In genomic region chr11:66568124-66568916, GRCh38 we compare ENCODE assay signal across 1 cellular context.
A peak's percentile ranks its signal among the peaks of the same experiment; 100 is the strongest.
TF ChIP-seq lines count a peak whose summit lies in the region.

CTSF (minus strand) TSS chr11:66568606; CDS start chr11:66568486, 120 bp downstream.

TF ChIP-seq in K562, 482 proteins besides CTCF, POLR2A, EP300 and RAD21 (continued from another document and continues in another):
- no peak for TF ChIP-seq HBP1 (CRISPR knock-in tag; IDR thresholded peaks at IDR 0.05)
- TF ChIP-seq MED1 (CRISPR knock-in tag; IDR thresholded peaks at IDR 0.05; ENCODE audit: borderline replicate concordance): no peak
- no peak for TF ChIP-seq SUPT5H (IDR thresholded peaks at IDR 0.05)
- TF ChIP-seq SRSF7 (optimal IDR thresholded peaks at IDR 0.05; ENCODE audit: low read depth, low read length): no peak
- no peak for TF ChIP-seq CHD4 (IDR thresholded peaks at IDR 0.05; ENCODE audit: insufficient read depth, insufficient replicate concordance, low read depth, low read length, poor library complexity, severe bottlenecking)
- no peak for TF ChIP-seq ZNF184 (CRISPR knock-in tag; IDR thresholded peaks at IDR 0.05)
- no peak for TF ChIP-seq AFF4 (CRISPR knock-in tag; IDR thresholded peaks at IDR 0.05)
- TF ChIP-seq SLC30A9 (CRISPR knock-in tag; IDR thresholded peaks at IDR 0.05): no peak
- no peak for TF ChIP-seq FOXO4 (CRISPR knock-in tag; IDR thresholded peaks at IDR 0.05)
- no peak for TF ChIP-seq ZBTB7A (IDR thresholded peaks at IDR 0.05; ENCODE audit: borderline replicate concordance, control insufficient read depth, low read depth, low read length)
- peak; percentile 80 for TF ChIP-seq TFAP4 (CRISPR knock-in tag; IDR thresholded peaks at IDR 0.05; ENCODE audit: borderline replicate concordance)
- TF ChIP-seq, protein P1, sequence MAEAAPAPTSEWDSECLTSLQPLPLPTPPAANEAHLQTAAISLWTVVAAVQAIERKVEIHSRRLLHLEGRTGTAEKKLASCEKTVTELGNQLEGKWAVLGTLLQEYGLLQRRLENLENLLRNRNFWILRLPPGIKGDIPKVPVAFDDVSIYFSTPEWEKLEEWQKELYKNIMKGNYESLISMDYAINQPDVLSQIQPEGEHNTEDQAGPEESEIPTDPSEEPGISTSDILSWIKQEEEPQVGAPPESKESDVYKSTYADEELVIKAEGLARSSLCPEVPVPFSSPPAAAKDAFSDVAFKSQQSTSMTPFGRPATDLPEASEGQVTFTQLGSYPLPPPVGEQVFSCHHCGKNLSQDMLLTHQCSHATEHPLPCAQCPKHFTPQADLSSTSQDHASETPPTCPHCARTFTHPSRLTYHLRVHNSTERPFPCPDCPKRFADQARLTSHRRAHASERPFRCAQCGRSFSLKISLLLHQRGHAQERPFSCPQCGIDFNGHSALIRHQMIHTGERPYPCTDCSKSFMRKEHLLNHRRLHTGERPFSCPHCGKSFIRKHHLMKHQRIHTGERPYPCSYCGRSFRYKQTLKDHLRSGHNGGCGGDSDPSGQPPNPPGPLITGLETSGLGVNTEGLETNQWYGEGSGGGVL (CRISPR knock-in tag; IDR thresholded peaks at IDR 0.05): no peak
- TF ChIP-seq XRCC3 (IDR thresholded peaks at IDR 0.05): no peak
- TF ChIP-seq, protein P2, sequence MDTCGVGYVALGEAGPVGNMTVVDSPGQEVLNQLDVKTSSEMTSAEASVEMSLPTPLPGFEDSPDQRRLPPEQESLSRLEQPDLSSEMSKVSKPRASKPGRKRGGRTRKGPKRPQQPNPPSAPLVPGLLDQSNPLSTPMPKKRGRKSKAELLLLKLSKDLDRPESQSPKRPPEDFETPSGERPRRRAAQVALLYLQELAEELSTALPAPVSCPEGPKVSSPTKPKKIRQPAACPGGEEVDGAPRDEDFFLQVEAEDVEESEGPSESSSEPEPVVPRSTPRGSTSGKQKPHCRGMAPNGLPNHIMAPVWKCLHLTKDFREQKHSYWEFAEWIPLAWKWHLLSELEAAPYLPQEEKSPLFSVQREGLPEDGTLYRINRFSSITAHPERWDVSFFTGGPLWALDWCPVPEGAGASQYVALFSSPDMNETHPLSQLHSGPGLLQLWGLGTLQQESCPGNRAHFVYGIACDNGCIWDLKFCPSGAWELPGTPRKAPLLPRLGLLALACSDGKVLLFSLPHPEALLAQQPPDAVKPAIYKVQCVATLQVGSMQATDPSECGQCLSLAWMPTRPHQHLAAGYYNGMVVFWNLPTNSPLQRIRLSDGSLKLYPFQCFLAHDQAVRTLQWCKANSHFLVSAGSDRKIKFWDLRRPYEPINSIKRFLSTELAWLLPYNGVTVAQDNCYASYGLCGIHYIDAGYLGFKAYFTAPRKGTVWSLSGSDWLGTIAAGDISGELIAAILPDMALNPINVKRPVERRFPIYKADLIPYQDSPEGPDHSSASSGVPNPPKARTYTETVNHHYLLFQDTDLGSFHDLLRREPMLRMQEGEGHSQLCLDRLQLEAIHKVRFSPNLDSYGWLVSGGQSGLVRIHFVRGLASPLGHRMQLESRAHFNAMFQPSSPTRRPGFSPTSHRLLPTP (IDR thresholded peaks at IDR 0.05; ENCODE audit: borderline replicate concordance, extremely low read depth, insufficient read length): no peak
- TF ChIP-seq ATF1 (CRISPR knock-in tag; IDR thresholded peaks at IDR 0.05): no peak
- peak; percentile 36; the same call in 1 of the 2 replicates for TF ChIP-seq ATF1 (tag; IDR thresholded peaks at IDR 0.05)
- TF ChIP-seq ZNF12 (CRISPR knock-in tag; IDR thresholded peaks at IDR 0.05): 0 out of 2 replicates have a peak, but pooled peaks have one; percentile 21
- TF ChIP-seq RBFOX2 (IDR thresholded peaks at IDR 0.05; ENCODE audit: low read depth, low read length): peak; percentile 68; the same call in 1 of the 2 replicates
- TF ChIP-seq, protein P3, sequence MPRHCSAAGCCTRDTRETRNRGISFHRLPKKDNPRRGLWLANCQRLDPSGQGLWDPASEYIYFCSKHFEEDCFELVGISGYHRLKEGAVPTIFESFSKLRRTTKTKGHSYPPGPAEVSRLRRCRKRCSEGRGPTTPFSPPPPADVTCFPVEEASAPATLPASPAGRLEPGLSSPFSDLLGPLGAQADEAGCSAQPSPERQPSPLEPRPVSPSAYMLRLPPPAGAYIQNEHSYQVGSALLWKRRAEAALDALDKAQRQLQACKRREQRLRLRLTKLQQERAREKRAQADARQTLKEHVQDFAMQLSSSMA (CRISPR knock-in tag; IDR thresholded peaks at IDR 0.05): no peak
- no peak for TF ChIP-seq ZNF695 (CRISPR knock-in tag; IDR thresholded peaks at IDR 0.05)
- no peak for TF ChIP-seq ZC3H11A (IDR thresholded peaks at IDR 0.05; ENCODE audit: low read depth, low read length)
- TF ChIP-seq CBFA2T2 (conservative IDR thresholded peaks at IDR 0.05): peak; percentile 16; the same call in 1 of the 2 replicates
- no peak for TF ChIP-seq CHD1 (IDR thresholded peaks at IDR 0.05; ENCODE audit: low read length)
- no peak for TF ChIP-seq ZNF785 (CRISPR knock-in tag; IDR thresholded peaks at IDR 0.05)
- TF ChIP-seq, protein P4, sequence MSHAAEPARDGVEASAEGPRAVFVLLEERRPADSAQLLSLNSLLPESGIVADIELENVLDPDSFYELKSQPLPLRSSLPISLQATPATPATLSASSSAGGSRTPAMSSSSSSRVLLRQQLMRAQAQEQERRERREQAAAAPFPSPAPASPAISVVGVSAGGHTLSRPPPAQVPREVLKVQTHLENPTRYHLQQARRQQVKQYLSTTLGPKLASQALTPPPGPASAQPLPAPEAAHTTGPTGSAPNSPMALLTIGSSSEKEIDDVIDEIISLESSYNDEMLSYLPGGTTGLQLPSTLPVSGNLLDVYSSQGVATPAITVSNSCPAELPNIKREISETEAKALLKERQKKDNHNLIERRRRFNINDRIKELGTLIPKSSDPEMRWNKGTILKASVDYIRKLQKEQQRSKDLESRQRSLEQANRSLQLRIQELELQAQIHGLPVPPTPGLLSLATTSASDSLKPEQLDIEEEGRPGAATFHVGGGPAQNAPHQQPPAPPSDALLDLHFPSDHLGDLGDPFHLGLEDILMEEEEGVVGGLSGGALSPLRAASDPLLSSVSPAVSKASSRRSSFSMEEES (CRISPR knock-in tag; IDR thresholded peaks at IDR 0.05): peak; percentile 80
- no peak for TF ChIP-seq CUX1 (CRISPR knock-in tag; IDR thresholded peaks at IDR 0.05)
- TF ChIP-seq C11orf30 (IDR thresholded peaks at IDR 0.05; ENCODE audit: low read depth): no peak
- no peak for TF ChIP-seq ZNF717 (CRISPR knock-in tag; IDR thresholded peaks at IDR 0.05)
- no peak for TF ChIP-seq RBM22 (IDR thresholded peaks at IDR 0.05; ENCODE audit: low read depth, low read length, poor library complexity, severe bottlenecking)
- TF ChIP-seq RHOXF2B (CRISPR knock-in tag; conservative IDR thresholded peaks at IDR 0.05): no peak
- TF ChIP-seq CEBPB (tag; IDR thresholded peaks at IDR 0.05): no peak
- TF ChIP-seq TARDBP (IDR thresholded peaks at IDR 0.05): no peak
- no peak for TF ChIP-seq BRF1 (IDR thresholded peaks at IDR 0.05; ENCODE audit: borderline replicate concordance, extremely low read depth, insufficient read length)
- no peak for TF ChIP-seq CBFA2T3 (IDR thresholded peaks at IDR 0.05)
- TF ChIP-seq CCNT2 (IDR thresholded peaks at IDR 0.05; ENCODE audit: borderline replicate concordance, extremely low read depth, insufficient read length, low read depth, low read length): no peak
- TF ChIP-seq, protein P5, sequence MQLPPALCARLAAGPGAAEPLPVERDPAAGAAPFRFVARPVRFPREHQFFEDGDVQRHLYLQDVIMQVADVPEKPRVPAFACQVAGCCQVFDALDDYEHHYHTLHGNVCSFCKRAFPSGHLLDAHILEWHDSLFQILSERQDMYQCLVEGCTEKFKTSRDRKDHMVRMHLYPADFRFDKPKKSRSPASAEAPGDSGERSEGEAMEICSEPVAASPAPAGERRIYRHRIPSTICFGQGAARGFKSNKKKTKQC (CRISPR knock-in tag; IDR thresholded peaks at IDR 0.05): peak; percentile 82
- TF ChIP-seq, protein P6, sequence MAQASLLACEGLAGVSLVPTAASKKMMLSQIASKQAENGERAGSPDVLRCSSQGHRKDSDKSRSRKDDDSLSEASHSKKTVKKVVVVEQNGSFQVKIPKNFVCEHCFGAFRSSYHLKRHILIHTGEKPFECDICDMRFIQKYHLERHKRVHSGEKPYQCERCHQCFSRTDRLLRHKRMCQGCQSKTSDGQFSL (CRISPR knock-in tag; IDR thresholded peaks at IDR 0.05): no peak
- TF ChIP-seq, protein P6 (tag; IDR thresholded peaks at IDR 0.05): no peak
- no peak for TF ChIP-seq MCM2 (IDR thresholded peaks at IDR 0.05; ENCODE audit: low read depth)
